1 cellular context compared by ENCODE assay signal in genomic region chr17:7063518-7064094, GRCh38.
A peak's percentile ranks its signal among the peaks of the same experiment; 100 is the strongest.
TF ChIP-seq lines count a peak whose summit lies in the region.

No MANE protein-coding gene starts in this region.

TF ChIP-seq in K562, 482 proteins besides CTCF, POLR2A, EP300 and RAD21:
- TF ChIP-seq ZNF75A (CRISPR knock-in tag; IDR thresholded peaks at IDR 0.05) (no peak), ATF3 (IDR thresholded peaks at IDR 0.05) (peak; percentile 22; the same call in 1 of the 2 replicates), ATF3 (CRISPR knock-in tag; conservative IDR thresholded peaks at IDR 0.05) (no peak)
